Comparison of ENCODE assay signal across 7 cellular contexts in genomic region chr19:53102701-53103140, GRCh38. TPM values are rescaled to one million over a fixed set of nuclear protein-coding genes. Genes with fewer than 3 reads are reported as not detected.
DNase-seq lines count a peak whose midpoint lies in the region; ATAC-seq and TF ChIP-seq lines count a peak whose summit lies in the region.

No MANE protein-coding gene starts in this region.

- TF ChIP-seq CTCF in astrocyte of the spinal cord (IDR thresholded peaks at IDR 0.05; ENCODE audit: low read depth, low read length), result no peak

- in situ Hi-C loops in astrocyte of the spinal cord (cut with HindIII; ENCODE audit: low sequenced_read_pairs), result no loop called here

- peak overlapping the region; percentile 76 for H3K4me3 ChIP-seq in SJSA1
- H3K4me3 ChIP-seq in astrocyte of the spinal cord (ENCODE audit: low read depth, low read length), result peak overlapping the region; percentile 95

- peak in 1 of 2 experiments; percentile 51 for DNase-seq in SJSA1 (ENCODE audit: low read depth in 1 of 2, low spot score in 2 of 2)
- DNase-seq in astrocyte of the spinal cord (ENCODE audit: low read depth, low spot score), result peak; percentile 32
- DNase-seq in iPS-NIHi11 (ENCODE audit: low spot score), result peak; percentile 54
- DNase-seq in stimulated activated CD4-positive, alpha-beta T cell treated with anti-CD3 and anti-CD28 coated beads, Interleukin-12 subunit alpha, Interleukin-12 subunit beta, amount 100 ng/mL, for 4 hours, result peak; percentile 12
- no peak for DNase-seq in NCI-H128 (lab: John Stamatoyannopoulos, UW; ENCODE audit: unreplicated experiment)

- H3K36me3 ChIP-seq in SJSA1, result peaks cover 13% of the 10 kb centered on the region

- ATAC-seq in GM18498 (IDR thresholded peaks at IDR 0.05; ENCODE audit: unreplicated experiment) (peak; percentile 28), HG02943 (IDR thresholded peaks at IDR 0.05; ENCODE audit: low read depth, unreplicated experiment) (peak; percentile 21)

- H3K27ac ChIP-seq in SJSA1, result peak overlapping the region; percentile 71

- H3K4me1 ChIP-seq in SJSA1 (replicated peaks), result peaks cover 7% of the 10 kb centered on the region

- no peaks in the 10 kb centered on the region for H3K27me3 ChIP-seq in SJSA1 (replicated peaks)

- no peaks in the 10 kb centered on the region for H3K9me3 ChIP-seq in SJSA1 (replicated peaks)

RNA-seq across cellular contexts. Expression of gene ZNF160, which starts 0.5 kb away (rescaled TPM):
- 6.7 and 13.1 TPM in 2 replicates for total RNA-seq in SJSA1 (2014; rRNA removed; shearing (Covaris generic))

RNA-seq across cellular contexts. Expression of gene ZNF415, which starts 30.0 kb away (rescaled TPM):
- 3.2 and 9.7 TPM in 2 replicates for total RNA-seq in SJSA1 (2014; rRNA removed; shearing (Covaris generic))

RNA-seq across cellular contexts. Expression of gene ZNF347, which starts 56.1 kb away (rescaled TPM):
- 7.0 and 8.4 TPM in 2 replicates for total RNA-seq in SJSA1 (2014; rRNA removed; shearing (Covaris generic))

RNA-seq across cellular contexts. Expression of gene ERVV-2, which starts 58.2 kb away (rescaled TPM):
- not detected in 2 replicates for total RNA-seq in SJSA1 (2014; rRNA removed; shearing (Covaris generic))
